Comparison of ENCODE assay signal across 13 cellular contexts in the genomic region with DNA sequence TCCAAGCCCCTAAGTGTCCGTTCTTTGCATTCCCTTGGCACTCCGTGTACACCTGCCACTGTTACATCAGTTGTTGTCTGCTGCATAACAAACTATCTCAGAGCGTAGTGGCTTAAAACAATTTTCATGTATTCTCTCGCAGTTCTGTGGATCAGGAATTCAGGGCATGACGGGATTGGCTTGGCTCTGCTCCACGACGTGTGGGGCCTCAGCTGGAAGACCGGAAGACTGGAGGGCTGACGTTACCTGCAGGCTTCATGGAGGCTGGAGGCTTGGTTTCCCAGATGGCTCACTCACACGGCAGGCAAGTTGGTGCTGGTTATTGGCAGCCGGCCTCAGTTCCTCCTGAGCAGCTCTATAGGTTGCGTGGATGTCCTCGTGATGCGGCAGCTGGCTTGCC. TPM values are rescaled to one million over a fixed set of nuclear protein-coding genes. Genes with fewer than 3 reads are reported as not detected.
A peak's percentile ranks its signal among the peaks of the same experiment; 100 is the strongest.
DNase-seq lines count a peak whose midpoint lies in the region; ATAC-seq, FAIRE-seq and TF ChIP-seq lines count a peak whose summit lies in the region.
"Had no signal": no experiment of that assay in that cellular context is flagged by ENCODE, and none has a peak within 500 bp of the region (broad histone marks: within the 10 kb centered on the region; RNA-seq: fewer than 3 reads in every experiment).

No MANE protein-coding gene starts in this region.

- TF ChIP-seq CTCF in dorsolateral prefrontal cortex (IDR thresholded peaks at IDR 0.05 in 54 of 56, conservative IDR thresholded peaks at IDR 0.05 in 2 of 56; ENCODE audit: low read depth in 1 of 56, partially characterized antibody in 56 of 56), result no peak
- no peak for TF ChIP-seq CTCF in pancreas (IDR thresholded peaks at IDR 0.05)
- TF ChIP-seq CTCF in MM.1S (IDR thresholded peaks at IDR 0.05; ENCODE audit: low read length), result no peak
- TF ChIP-seq CTCF in endothelial cell (IDR thresholded peaks at IDR 0.05; ENCODE audit: unreplicated experiment), result no peak

- H3K4me3 ChIP-seq in dorsolateral prefrontal cortex, result peak overlapping the region in 14 of 59 donors; percentile 4 to 31 (median 12)
- no peak overlapping the region for H3K4me3 ChIP-seq in pancreas
- H3K4me3 ChIP-seq in MM.1S (ENCODE audit: low read length), result no peak overlapping the region
- H3K4me3 ChIP-seq: lower lobe of right lung had no signal

- H3F3A ChIP-seq in MM.1S (ENCODE audit: insufficient read depth, low read length), result no peaks in the 10 kb centered on the region

- intact Hi-C loops in dorsolateral prefrontal cortex (cut with DNase I) (no loop called here), pancreas (cut with DNase I) (no loop called here)

- peaks cover 4% of the 10 kb centered on the region for H3K27me3 Mint-ChIP-seq in endothelial cell (ENCODE audit: unreplicated experiment)
- H3K27me3 Mint-ChIP-seq: activated naive CD4-positive, alpha-beta T cell treated with anti-CD3 and anti-CD28 coated beads, Interleukin-2, amount 50 U/mL, for 24 hours had no signal

- H3K27ac ChIP-seq in dorsolateral prefrontal cortex, result peak overlapping the region in 6 of 59 donors; percentile 14 to 49 (median 36)
- H3K27ac ChIP-seq in pancreas, result peak overlapping the region; percentile 3 to 73 (median 56)
- H3K27ac ChIP-seq in MM.1S (ENCODE audit: low read length), result no peak overlapping the region
- H3K27ac ChIP-seq: lower lobe of right lung had no signal

- no peaks in the 10 kb centered on the region for H4K20me1 ChIP-seq in MM.1S (ENCODE audit: insufficient read depth, low read length)

- peak; percentile 45 for DNase-seq in ELR (ENCODE audit: low read depth)
- DNase-seq in NCI-H446 treated with DMSO at 0.1 percent for 48 hours (lab: John Stamatoyannopoulos, UW), result peak; percentile 53
- peak in 8 of 10 donors; percentile 48 to 78 (median 60) for DNase-seq in dorsolateral prefrontal cortex
- DNase-seq in pancreas, result peak; percentile 44 to 86 (median 79)
- DNase-seq in MM.1S, result no peak
- DNase-seq in endothelial cell (ENCODE audit: low spot score), result no peak
- DNase-seq in inferior parietal cortex (ENCODE audit: extremely low spot score), result no peak
- DNase-seq: erythroblast, lower lobe of right lung, small intestine had no signal

- H3K4me1 ChIP-seq in pancreas (no peaks in the 10 kb centered on the region), MM.1S (ENCODE audit: low read length) (no peaks in the 10 kb centered on the region)
- H3K4me1 ChIP-seq: lower lobe of right lung had no signal

- WGBS in pancreas, 2 donors, result 36 to 38% methylated on average over 14 of the region's 14 CpGs

- H3K9me3 ChIP-seq in pancreas (no peaks in the 10 kb centered on the region), MM.1S (replicated peaks; ENCODE audit: insufficient read depth, low read length) (no peaks in the 10 kb centered on the region)
- H3K9me3 ChIP-seq: lower lobe of right lung had no signal

- FAIRE-seq in pancreas (lab: Jason Lieb, UNC), result no peak
- FAIRE-seq: small intestine had no signal

- H3K27me3 ChIP-seq in dorsolateral prefrontal cortex, result no peaks in the 10 kb centered on the region
- no peaks in the 10 kb centered on the region for H3K27me3 ChIP-seq in pancreas
- peaks cover 4% of the 10 kb centered on the region; the same call in 1 of the 2 replicates for H3K27me3 ChIP-seq in MM.1S (replicated peaks; ENCODE audit: insufficient read depth, low read length)

- no peaks in the 10 kb centered on the region for H3K79me2 ChIP-seq in MM.1S (ENCODE audit: low read length)

- no peak overlapping the region for H2AFZ ChIP-seq in MM.1S (ENCODE audit: low read length)

- H3K4me3 Mint-ChIP-seq in endothelial cell (ENCODE audit: unreplicated experiment), result no peak overlapping the region
- H3K4me3 Mint-ChIP-seq: activated naive CD4-positive, alpha-beta T cell treated with anti-CD3 and anti-CD28 coated beads, Interleukin-2, amount 50 U/mL, for 24 hours; stimulated activated memory B cell treated with anti-CD40 and anti-IgM and Interleukin-4, amounts not matched to agents 10 μg/mL and 1 μg/mL and 100 μg/mL, for 72 hours had no signal

- H3K4me2 ChIP-seq in MM.1S (ENCODE audit: low read depth, low read length), result no peak overlapping the region

- H3K36me3 Mint-ChIP-seq in endothelial cell (ENCODE audit: low read depth, unreplicated experiment), result no peaks in the 10 kb centered on the region
- H3K36me3 Mint-ChIP-seq: activated naive CD4-positive, alpha-beta T cell treated with anti-CD3 and anti-CD28 coated beads, Interleukin-2, amount 50 U/mL, for 24 hours; stimulated activated memory B cell treated with anti-CD40 and anti-IgM and Interleukin-4, amounts not matched to agents 10 μg/mL and 1 μg/mL and 100 μg/mL, for 72 hours had no signal

- no peak overlapping the region for H3K27ac Mint-ChIP-seq in endothelial cell (ENCODE audit: unreplicated experiment)
- H3K27ac Mint-ChIP-seq: activated naive CD4-positive, alpha-beta T cell treated with anti-CD3 and anti-CD28 coated beads, Interleukin-2, amount 50 U/mL, for 24 hours; stimulated activated memory B cell treated with anti-CD40 and anti-IgM and Interleukin-4, amounts not matched to agents 10 μg/mL and 1 μg/mL and 100 μg/mL, for 72 hours had no signal

- H3K9ac ChIP-seq in MM.1S (ENCODE audit: low read length), result no peak overlapping the region

- H3K9me3 Mint-ChIP-seq in endothelial cell (ENCODE audit: unreplicated experiment), result no peaks in the 10 kb centered on the region
- H3K9me3 Mint-ChIP-seq: activated naive CD4-positive, alpha-beta T cell treated with anti-CD3 and anti-CD28 coated beads, Interleukin-2, amount 50 U/mL, for 24 hours; stimulated activated memory B cell treated with anti-CD40 and anti-IgM and Interleukin-4, amounts not matched to agents 10 μg/mL and 1 μg/mL and 100 μg/mL, for 72 hours had no signal

- no peaks in the 10 kb centered on the region for H3K9me2 ChIP-seq in MM.1S (replicated peaks; ENCODE audit: insufficient read depth, low read length)

- H3K4me1 Mint-ChIP-seq in endothelial cell (ENCODE audit: unreplicated experiment), result peaks cover 3% of the 10 kb centered on the region
- H3K4me1 Mint-ChIP-seq: stimulated activated memory B cell treated with anti-CD40 and anti-IgM and Interleukin-4, amounts not matched to agents 10 μg/mL and 1 μg/mL and 100 μg/mL, for 72 hours had no signal

- ATAC-seq in pancreas (peak; percentile 80 to 92 (median 88)), HG03520 (IDR thresholded peaks at IDR 0.05; ENCODE audit: unreplicated experiment) (no peak)
- ATAC-seq: stimulated activated memory B cell treated with anti-CD40 and anti-IgM and Interleukin-4, amounts not matched to agents 10 μg/mL and 1 μg/mL and 100 μg/mL, for 72 hours had no signal

- H3K36me3 ChIP-seq in pancreas (no peaks in the 10 kb centered on the region), MM.1S (replicated peaks; ENCODE audit: insufficient read depth, low read length) (no peaks in the 10 kb centered on the region)
- H3K36me3 ChIP-seq: lower lobe of right lung had no signal

RNA-seq across cellular contexts. Expression of a gene that starts 25.5 kb away (rescaled TPM):
- 10 to 100 TPM; 19.9 to 89.5 (median 61.4) TPM for total RNA-seq in dorsolateral prefrontal cortex
- 1 to 10 TPM in 1 of 6 donors, under 1 TPM in 5; 0.25 to 1.1 (median 0.81) TPM for total RNA-seq in pancreas
- polyA plus RNA-seq in pancreas, result 1 to 10 TPM; 3.7 to 4.8 TPM
- total RNA-seq in endothelial cell (ENCODE audit: unreplicated experiment), result 2.2 TPM

RNA-seq across cellular contexts. Expression of a gene that starts 29.8 kb away (rescaled TPM):
- total RNA-seq in dorsolateral prefrontal cortex (100 to 1,000 TPM in 1 of 120 experiments, 10 to 100 TPM in 119; 26.9 to 118 (median 44.7) TPM), pancreas (10 to 100 TPM; 13.6 to 33.1 (median 21.4) TPM), endothelial cell (ENCODE audit: unreplicated experiment) (48.6 TPM)
- 10 to 100 TPM; 24.5 to 41.0 TPM for polyA plus RNA-seq in pancreas

RNA-seq across cellular contexts. Expression of a gene that starts 30.2 kb away (rescaled TPM):
- total RNA-seq in dorsolateral prefrontal cortex (100 to 1,000 TPM; 142 to 595 (median 270) TPM), pancreas (10 to 100 TPM; 17.4 to 36.8 (median 19.8) TPM), endothelial cell (ENCODE audit: unreplicated experiment) (94.3 TPM)
- 10 to 100 TPM; 37.1 to 44.6 TPM for polyA plus RNA-seq in pancreas

RNA-seq across cellular contexts. Expression of a gene that starts 45.2 kb away (rescaled TPM):
- 10 to 100 TPM in 34 of 120 experiments, 1 to 10 TPM in 85, not detected in 1; 1.4 to 43.4 (median 7.0) TPM for total RNA-seq in dorsolateral prefrontal cortex
- under 1 TPM in 2 of 6 donors, not detected in 4; 0.24 to 0.28 TPM for total RNA-seq in pancreas
- under 1 TPM; 0.34 to 0.68 TPM for polyA plus RNA-seq in pancreas
- total RNA-seq in endothelial cell (ENCODE audit: unreplicated experiment), result 4.3 TPM

Comparison
In these comparisons a context has a peak if more than half of its experiments do, and no peak if none do; other contexts are left out.
1. DNase-seq: peak in ELR (single experiment), NCI-H446 treated with DMSO at 0.1 percent for 48 hours (single experiment), dorsolateral prefrontal cortex (8 of 10) and pancreas (6 of 6); none in MM.1S (single experiment), endothelial cell (single experiment) and inferior parietal cortex (single experiment).